In genomic region chr7:100183090-100183489, GRCh38 we compare ENCODE assay signal across 3 cellular contexts. TPM values are rescaled to one million over a fixed set of nuclear protein-coding genes. Genes with fewer than 3 reads are reported as not detected.
"Had no signal": no experiment of that assay in that cellular context is flagged by ENCODE, and none has a peak within 500 bp of the region (broad histone marks: within the 10 kb centered on the region; RNA-seq: fewer than 3 reads in every experiment).

No MANE protein-coding gene starts in this region.

RNA-seq across cellular contexts. Expression of gene STAG3, which starts 5.4 kb away (rescaled TPM):
- total RNA-seq: renal cortical epithelial cell, right atrium auricular region, vagina had no signal
